ENCODE assay signal across 1 cellular context in genomic region chr6:127858992-127859391, GRCh38.
TF ChIP-seq lines count a peak whose summit lies in the region.

No MANE protein-coding gene starts in this region.

TF ChIP-seq in H1, 55 proteins besides CTCF, POLR2A, EP300 and RAD21:
- no peak for TF ChIP-seq RNF2 (IDR thresholded peaks at IDR 0.05; ENCODE audit: borderline replicate concordance, low read depth, low read length, missing control alignments, poor library complexity, severe bottlenecking)
- TF ChIP-seq ASH2L (IDR thresholded peaks at IDR 0.05; ENCODE audit: low read length): no peak
- TF ChIP-seq FOSL1 (IDR thresholded peaks at IDR 0.05; ENCODE audit: insufficient read depth, low read depth, low read length): no peak
- TF ChIP-seq CBX8 (IDR thresholded peaks at IDR 0.05; ENCODE audit: borderline replicate concordance, low read depth, low read length): no peak
- TF ChIP-seq EGR1 (IDR thresholded peaks at IDR 0.05; ENCODE audit: borderline replicate concordance, low read depth, low read length): no peak
- no peak for TF ChIP-seq TAF1 (IDR thresholded peaks at IDR 0.05; ENCODE audit: low read depth, low read length)
- TF ChIP-seq CHD1 (IDR thresholded peaks at IDR 0.05; ENCODE audit: low read depth, low read length): no peak
- TF ChIP-seq YY1 (IDR thresholded peaks at IDR 0.05; ENCODE audit: low read depth, low read length): no peak
- TF ChIP-seq JUND (IDR thresholded peaks at IDR 0.05; ENCODE audit: low read length): no peak
- no peak for TF ChIP-seq SAP30 (IDR thresholded peaks at IDR 0.05; ENCODE audit: insufficient read depth, insufficient replicate concordance, low read length)
- TF ChIP-seq KDM1A (IDR thresholded peaks at IDR 0.05; ENCODE audit: borderline replicate concordance, low read length): no peak
- no peak for TF ChIP-seq HDAC6 (IDR thresholded peaks at IDR 0.05; ENCODE audit: low read depth, low read length)
- TF ChIP-seq EZH2 (IDR thresholded peaks at IDR 0.05; ENCODE audit: low read depth, low read length, severe bottlenecking): no peak
TF ChIP-seq in H1: peak in this region for 0.
